Comparison of ENCODE assay signal across 10 cellular contexts in the genomic region with DNA sequence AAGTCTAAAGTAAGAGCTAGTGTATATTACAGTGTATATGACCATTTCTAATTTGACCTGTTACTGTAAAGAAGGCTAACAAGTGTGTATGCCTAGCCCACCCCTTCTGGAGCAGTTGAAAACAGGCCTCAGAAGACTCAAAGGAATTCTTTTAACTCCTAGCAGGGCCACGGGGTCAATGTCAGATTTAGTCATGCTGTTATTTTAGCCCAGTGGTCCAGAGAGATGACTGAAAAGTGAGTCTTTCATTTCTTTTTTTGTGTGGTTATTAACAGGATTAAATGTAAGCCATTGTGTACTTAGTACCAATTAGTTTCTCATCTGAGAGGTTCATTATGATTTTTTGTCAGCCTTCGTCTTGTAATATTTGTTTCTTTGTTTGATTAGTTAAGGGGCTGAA. TPM values are rescaled to one million over a fixed set of nuclear protein-coding genes. Genes with fewer than 3 reads are reported as not detected.
DNase-seq lines count a peak whose midpoint lies in the region; ATAC-seq and TF ChIP-seq lines count a peak whose summit lies in the region.
"Had no signal": no experiment of that assay in that cellular context is flagged by ENCODE, and none has a peak within 500 bp of the region (broad histone marks: within the 10 kb centered on the region; RNA-seq: fewer than 3 reads in every experiment).

No MANE protein-coding gene starts in this region.

- peak; percentile 7 for DNase-seq in NCI-H748 (lab: John Stamatoyannopoulos, UW; ENCODE audit: unreplicated experiment)
- no peak for DNase-seq in NCI-H748 treated with DMSO at 0.1 percent for 48 hours (lab: John Stamatoyannopoulos, UW)
- DNase-seq in T-cell, result no peak
- DNase-seq in neuronal stem cell (ENCODE audit: low spot score), result peak; percentile 42
- DNase-seq in activated CD4-positive, alpha-beta T cell treated with anti-CD3 and anti-CD28 coated beads, Interleukin-2, amount 50 U/mL, for 1 hour, result no peak
- DNase-seq in Peyer's patch, result no peak
- no peak for DNase-seq in GM13976 (ENCODE audit: low spot score)
- DNase-seq: activated CD4-positive, alpha-beta T cell treated with anti-CD3 and anti-CD28 coated beads, Interleukin-2, amount 50 U/mL, for 4 hours; NCI-H187 treated with DMSO at 0.1 percent for 48 hours had no signal

- H3K36me3 Mint-ChIP-seq in T-cell, result peaks cover 33% of the 10 kb centered on the region

- no peak overlapping the region for H2AFZ ChIP-seq in neuronal stem cell (ENCODE audit: low read length)

- no peak overlapping the region for H2BK12ac ChIP-seq in neuronal stem cell (ENCODE audit: low read length)

- H3K36me3 ChIP-seq in neuronal stem cell (replicated peaks in 1 of 2; ENCODE audit: control insufficient read depth in 2 of 2, insufficient read depth in 2 of 2, low read length in 2 of 2) (peaks cover 0 to 3% of the 10 kb centered on the region in 2 donors), Peyer's patch (no peaks in the 10 kb centered on the region)

- ATAC-seq in HG02759 (IDR thresholded peaks at IDR 0.05; ENCODE audit: unreplicated experiment) (peak; percentile 84), T-cell (replicated peaks in 1 of 4) (no peak)

- in situ Hi-C loops in GM13976 (cut with MboI; ENCODE audit: low sequenced_read_pairs, unreplicated experiment), result no loop called here

- H3K27ac Mint-ChIP-seq in T-cell, result peak overlapping the region; percentile 61 to 86

- no peak overlapping the region for H3K4me3 Mint-ChIP-seq in T-cell

- CTCF ChIA-PET in T-cell (lab: Charles Lee), result interaction anchor here in 1 of 2 donors (1.3 kb wide), 1 partner anchor 16 kb away, joined by 3 read pairs; no protein-coding TSS in a partner anchor

- no peaks in the 10 kb centered on the region for H3K9me3 Mint-ChIP-seq in T-cell

- H3K4me2 ChIP-seq in neuronal stem cell (ENCODE audit: insufficient read depth, low read length, poor library complexity, severe bottlenecking), result no peak overlapping the region

- H3K4me1 Mint-ChIP-seq in T-cell, result peaks cover 59 to 62% (median 60%) of the 10 kb centered on the region in 3 donors

- TF ChIP-seq CTCF in Peyer's patch (IDR thresholded peaks at IDR 0.05), result no peak
- no peak for TF ChIP-seq CTCF in GM13976 (IDR thresholded peaks at IDR 0.05; ENCODE audit: borderline replicate concordance, control extremely low read depth, extremely low read depth, insufficient read depth, missing control alignments)

- POLR2A ChIA-PET in T-cell (lab: Charles Lee), result no interaction called here

- no CpG with 5 or more reads among the region's 2 CpGs for WGBS in neuronal stem cell (ENCODE audit: extremely low coverage in 2 of 2, insufficient read length in 2 of 2, insufficient replicate concordance in 1 of 2), 2 donors

- no peak overlapping the region for H2AK5ac ChIP-seq in neuronal stem cell (ENCODE audit: low read depth, low read length)

- H3K79me1 ChIP-seq in neuronal stem cell (ENCODE audit: low read depth, low read length), result no peaks in the 10 kb centered on the region

- H3K18ac ChIP-seq in neuronal stem cell (ENCODE audit: low read length), result no peak overlapping the region

- H2BK15ac ChIP-seq in neuronal stem cell (ENCODE audit: low read length), result no peak overlapping the region

- no peak overlapping the region for H3K4ac ChIP-seq in neuronal stem cell (ENCODE audit: low read length)

- no peak overlapping the region for H3K9ac ChIP-seq in neuronal stem cell (ENCODE audit: low read depth, low read length, poor library complexity)

- H4K91ac ChIP-seq in neuronal stem cell (ENCODE audit: low read depth, low read length, poor library complexity), result no peak overlapping the region

- no peak overlapping the region for H3K23ac ChIP-seq in neuronal stem cell (ENCODE audit: low read depth, low read length, poor library complexity)

- no peak overlapping the region for H2BK120ac ChIP-seq in neuronal stem cell (ENCODE audit: low read depth, low read length)

- H3K27me3 ChIP-seq in neuronal stem cell (ENCODE audit: control insufficient read depth in 3 of 3, insufficient read depth in 3 of 3, low read depth in 1 of 3, low read length in 3 of 3) (no peaks in the 10 kb centered on the region), Peyer's patch (no peaks in the 10 kb centered on the region)

- H4K8ac ChIP-seq in neuronal stem cell (ENCODE audit: low read depth, low read length), result no peak overlapping the region

- H3K14ac ChIP-seq in neuronal stem cell (ENCODE audit: low read length), result no peak overlapping the region

- no peak for TF ChIP-seq POLR2A in Peyer's patch (IDR thresholded peaks at IDR 0.05)

- H3K4me1 ChIP-seq in neuronal stem cell (ENCODE audit: control insufficient read depth in 2 of 2, insufficient read depth in 1 of 2, low read depth in 1 of 2, low read length in 2 of 2) (peaks cover 2 to 57% of the 10 kb centered on the region in 2 donors), Peyer's patch (no peaks in the 10 kb centered on the region)

- H3K4me3 ChIP-seq in neuronal stem cell (ENCODE audit: low read length in 2 of 2), result no peak overlapping the region
- H3K4me3 ChIP-seq in Peyer's patch, result no peak overlapping the region

- no peak overlapping the region for H2BK5ac ChIP-seq in neuronal stem cell (ENCODE audit: low read length)

- H3K9me3 ChIP-seq in neuronal stem cell (replicated peaks in 1 of 2; ENCODE audit: control insufficient read depth in 2 of 2, insufficient read depth in 1 of 2, low read depth in 1 of 2, low read length in 2 of 2), result no peaks in the 10 kb centered on the region
- no peaks in the 10 kb centered on the region for H3K9me3 ChIP-seq in Peyer's patch

- H3K27ac ChIP-seq in neuronal stem cell (replicated peaks; ENCODE audit: low read length), result no peak overlapping the region
- no peak overlapping the region for H3K27ac ChIP-seq in Peyer's patch

- no peaks in the 10 kb centered on the region for H3K27me3 Mint-ChIP-seq in T-cell

RNA-seq across cellular contexts. Expression of a gene that starts 24.4 kb away (rescaled TPM):
- 10 to 100 TPM; 29.1 to 44.2 (median 33.5) TPM for total RNA-seq in T-cell
- 34.8 TPM for polyA plus RNA-seq in neuronal stem cell (2013, experiment 1 of 2)
- 35.4 TPM for polyA plus RNA-seq in neuronal stem cell (2013, experiment 2 of 2)
- total RNA-seq in Peyer's patch, result 10 to 100 TPM; 12.4 to 56.9 (median 17.7) TPM

Comparison
In these comparisons a context has a peak if more than half of its experiments do, and no peak if none do; other contexts are left out.
1. DNase-seq: peak in NCI-H748 (single experiment) and neuronal stem cell (single experiment); none in NCI-H748 treated with DMSO at 0.1 percent for 48 hours (single experiment), T-cell (0 of 34), activated CD4-positive, alpha-beta T cell treated with anti-CD3 and anti-CD28 coated beads, Interleukin-2, amount 50 U/mL, for 1 hour (single experiment), Peyer's patch (0 of 3) and GM13976 (single experiment).